In genomic region chr16:667113-667779, GRCh38 we compare ENCODE assay signal across 8 cellular contexts. TPM values are rescaled to one million over a fixed set of nuclear protein-coding genes. Genes with fewer than 3 reads are reported as not detected.
DNase-seq lines count a peak whose midpoint lies in the region; FAIRE-seq and TF ChIP-seq lines count a peak whose summit lies in the region.

No MANE protein-coding gene starts in this region.

- H2AK5ac ChIP-seq in H1 (ENCODE audit: low read depth, low read length) = 0 out of 2 replicates have a peak overlapping the region, but pooled peaks have one; percentile 4

- no TSS peak for BruUV-seq in OCI-LY7 (replicated peaks; lab: Mats Ljungman, UMichigan)

- 85% methylated on average over 22 of the region's 22 CpGs; no CpG with 5 or more reads in 1 of the 2 experiments for WGBS in H1 (ENCODE audit: extremely low coverage in 1 of 2, insufficient coverage in 1 of 2, insufficient read length in 1 of 2, insufficient replicate concordance in 2 of 2, low coverage in 1 of 2, low lambda C conversion rate in 2 of 2, missing lambda C conversion rate in 1 of 2), 2 experiments

- no peak overlapping the region for H3K14ac ChIP-seq in H1 (ENCODE audit: insufficient read length)

- no peak for TF ChIP-seq RAD21 in H1 (IDR thresholded peaks at IDR 0.05 in 1 of 2, conservative IDR thresholded peaks at IDR 0.05 in 1 of 2; ENCODE audit: low read depth in 2 of 2, low read length in 2 of 2)

- peak overlapping the region; percentile 46; the same call in 1 of the 2 replicates for H2BK15ac ChIP-seq in H1 (ENCODE audit: low read length)

- no peaks in the 10 kb centered on the region for H3K9me2 ChIP-seq in OCI-LY7 (ENCODE audit: insufficient read depth, low read length)

- no peak for TF ChIP-seq POLR2A in H1 (IDR thresholded peaks at IDR 0.05; ENCODE audit: control extremely low read depth in 1 of 2, low read depth in 2 of 2, low read length in 2 of 2)

- H3K9me3 ChIP-seq in OCI-LY7 (ENCODE audit: low read length) (no peaks in the 10 kb centered on the region), H1 (ENCODE audit: insufficient read depth in 2 of 2, low read depth in 1 of 2, low read length in 1 of 2) (no peaks in the 10 kb centered on the region)

- H3K4me2 ChIP-seq in OCI-LY7 (ENCODE audit: low read length) (peak overlapping the region; percentile 66), H1 (ENCODE audit: insufficient read depth in 1 of 2, low read depth in 2 of 2, low read length in 2 of 2) (no peak overlapping the region)

- H3K79me1 ChIP-seq in H1 (ENCODE audit: low read depth, low read length) = peaks cover 13% of the 10 kb centered on the region

- H3K4me1 ChIP-seq in OCI-LY7 (ENCODE audit: insufficient read depth, low read length, poor library complexity, severe bottlenecking) (peaks cover 14% of the 10 kb centered on the region), H1 (replicated peaks in 1 of 4; ENCODE audit: control insufficient read depth in 3 of 4, insufficient read depth in 4 of 4, low read length in 3 of 4) (peaks cover 0 to 8% (median 5%) of the 10 kb centered on the region in 4 experiments; a peak in 5 of 7 replicates), rectal smooth muscle tissue (ENCODE audit: control insufficient read depth, insufficient read depth, low read length) (peaks cover 8% of the 10 kb centered on the region)

- FAIRE-seq in H1 (lab: Jason Lieb, UNC) = no peak

- 0 out of 2 replicates have a peak overlapping the region, but pooled peaks have one; percentile 32 for H2BK5ac ChIP-seq in H1 (ENCODE audit: low read depth, low read length)

- POLR2A ChIA-PET in OCI-LY7 (lab: Charles Lee) = no interaction called here
- POLR2A ChIA-PET in H1 (lab: Charles Lee; ENCODE audit: partially characterized antibody) = interaction anchor here (0.7 to 17.4 kb wide), 11 partner anchors 9 to 141 kb away, joined by 3 to 214 read pairs (median 4); partner anchors contain the start of genes JMJD8, RHBDL1, STUB1 and WDR90

- H3K27me3 ChIP-seq in H1 (replicated peaks in 1 of 4; ENCODE audit: control insufficient read depth in 3 of 4, extremely low read depth in 1 of 4, insufficient read depth in 3 of 4, low read length in 3 of 4) (no peaks in the 10 kb centered on the region), rectal smooth muscle tissue (ENCODE audit: control insufficient read depth, insufficient read depth, low read length) (no peaks in the 10 kb centered on the region)

- DNase-seq in OCI-LY7 (ENCODE audit: low spot score) (no peak), H1 (ENCODE audit: low read depth in 1 of 2, low spot score in 2 of 2) (no peak), NCI-H446 (lab: John Stamatoyannopoulos, UW) (no peak), Ammon's horn (ENCODE audit: low spot score) (no peak), glomerular visceral epithelial cell (ENCODE audit: extremely low spot score) (no peak), GM19238 (ENCODE audit: insufficient read length, low spot score) (no peak)

- H4K91ac ChIP-seq in H1 (replicated peaks; ENCODE audit: insufficient read length, low read length) = peak overlapping the region; percentile 73

- CTCF ChIA-PET in OCI-LY7 (lab: Charles Lee; ENCODE audit: unreplicated experiment) = no interaction called here
- CTCF ChIA-PET in H1 (lab: Charles Lee; ENCODE audit: partially characterized antibody) = interaction anchor here (0.6 to 12.0 kb wide), 12 partner anchors 9 to 99 kb away, joined by 3 to 104 read pairs (median 4); partner anchors contain the start of genes JMJD8, WDR24 and WDR90

- no peak overlapping the region for H3K27ac ChIP-seq in OCI-LY7 (ENCODE audit: low read depth, low read length, poor library complexity, severe bottlenecking)
- no peak overlapping the region for H3K27ac ChIP-seq in H1 (ENCODE audit: low read depth, low read length)
- peak overlapping the region; percentile 51 for H3K27ac ChIP-seq in rectal smooth muscle tissue (ENCODE audit: low read depth, low read length)

- peak overlapping the region; percentile 99 for H3K4me3 ChIP-seq in GM12875 (ENCODE audit: low read depth, low read length)
- H3K4me3 ChIP-seq in OCI-LY7 (ENCODE audit: low read depth, low read length, poor library complexity, severe bottlenecking) = peak overlapping the region; percentile 99
- 0 out of 8 replicates have a peak overlapping the region, but pooled peaks of 1 of the 4 experiments have one; percentile 89 for H3K4me3 ChIP-seq in H1 (ENCODE audit: extremely low read depth in 1 of 4, insufficient read depth in 2 of 4, low read depth in 3 of 4, low read length in 4 of 4)
- peak overlapping the region; percentile 29 for H3K4me3 ChIP-seq in rectal smooth muscle tissue (ENCODE audit: low read length)

- H3K9ac ChIP-seq in H1 (replicated peaks in 1 of 4; ENCODE audit: extremely low read depth in 1 of 4, low read depth in 3 of 4, low read length in 3 of 4) (no peak overlapping the region), rectal smooth muscle tissue (ENCODE audit: low read length) (no peak overlapping the region)

- H4K8ac ChIP-seq in H1 (ENCODE audit: extremely low read depth, insufficient read depth, low read length) = peak overlapping the region; percentile 89

- TF ChIP-seq CTCF in GM12875 (IDR thresholded peaks at IDR 0.05; ENCODE audit: borderline replicate concordance, insufficient read depth, low read depth, low read length) (no peak), OCI-LY7 (conservative IDR thresholded peaks at IDR 0.05; ENCODE audit: low read length) (no peak), H1 (IDR thresholded peaks at IDR 0.05; ENCODE audit: control extremely low read depth in 1 of 3, insufficient read depth in 1 of 3, low read depth in 1 of 3, low read length in 3 of 3) (no peak)

- no peak overlapping the region for H3K23ac ChIP-seq in H1 (ENCODE audit: insufficient read length)

- no peak overlapping the region for H2BK120ac ChIP-seq in H1 (replicated peaks; ENCODE audit: low read depth, low read length)

- H2BK20ac ChIP-seq in H1 (ENCODE audit: low read length) = no peak overlapping the region

- peak overlapping the region; percentile 53 for H3K4ac ChIP-seq in H1 (replicated peaks; ENCODE audit: insufficient read length, low read depth, low read length)

- intact Hi-C loops in OCI-LY7 (cut with micrococcal nuclease; ENCODE audit: unreplicated experiment) = loop anchor here (1.0 kb wide), 1 partner anchor 31 kb away; the partner anchor contains the start of gene METTL26

- H3K79me2 ChIP-seq in OCI-LY7 (ENCODE audit: insufficient read depth, low read depth, low read length) = peaks cover 12% of the 10 kb centered on the region; the same call in 1 of the 2 replicates
- H3K79me2 ChIP-seq in H1 (ENCODE audit: control insufficient read depth in 1 of 2, insufficient read depth in 2 of 2, low read length in 2 of 2) = peaks cover 0 to 13% of the 10 kb centered on the region in 2 experiments; a peak in 1 of 4 replicates

- H4K20me1 ChIP-seq in OCI-LY7 (ENCODE audit: insufficient read depth, low read length) (no peaks in the 10 kb centered on the region), H1 (replicated peaks in 1 of 2; ENCODE audit: control insufficient read depth in 1 of 2, insufficient read depth in 2 of 2, low read length in 2 of 2) (peaks cover 3 to 19% of the 10 kb centered on the region in 2 experiments)

- H3K18ac ChIP-seq in H1 (ENCODE audit: extremely low read depth, low read length) = no peak overlapping the region

- H2AFZ ChIP-seq in OCI-LY7 (ENCODE audit: low read length) = peak overlapping the region; percentile 55; the same call in 1 of the 2 replicates
- H2AFZ ChIP-seq in H1 (ENCODE audit: low read length) = no peak overlapping the region

- H4K5ac ChIP-seq in H1 (ENCODE audit: insufficient read length, low read depth, low read length) = no peak overlapping the region

- H3K36me3 ChIP-seq in OCI-LY7 (ENCODE audit: insufficient read depth, low read length) = peaks cover 33% of the 10 kb centered on the region
- peaks cover 8 to 30% (median 25%) of the 10 kb centered on the region in 4 experiments; a peak in 6 of 8 replicates for H3K36me3 ChIP-seq in H1 (ENCODE audit: control insufficient read depth in 2 of 4, insufficient read depth in 4 of 4, low read length in 3 of 4)
- H3K36me3 ChIP-seq in rectal smooth muscle tissue (ENCODE audit: control insufficient read depth, insufficient read depth, low read length) = peaks cover 16% of the 10 kb centered on the region

- peaks cover 5% of the 10 kb centered on the region; the same call in 1 of the 2 replicates for H3K23me2 ChIP-seq in H1 (ENCODE audit: low read depth, low read length)

- H2BK12ac ChIP-seq in H1 (ENCODE audit: low read depth, low read length) = peak overlapping the region; percentile 53; the same call in 1 of the 2 replicates

- H3K56ac ChIP-seq in H1 (replicated peaks; ENCODE audit: insufficient read length, low read depth, low read length) = no peak overlapping the region

- no peak for TF ChIP-seq EP300 in H1 (IDR thresholded peaks at IDR 0.05; ENCODE audit: borderline replicate concordance in 1 of 2, low read depth in 2 of 2, low read length in 2 of 2)

RNA-seq across cellular contexts. Expression of gene RHOT2, which starts 0.7 kb away (rescaled TPM):
- total RNA-seq in OCI-LY7 (2014; rRNA removed; shearing (Covaris generic)) = 129 and 136 TPM in 2 replicates
- 129 and 133 TPM in 2 replicates for total RNA-seq in OCI-LY7 (2022)
- 149 and 162 TPM in 2 replicates for total RNA-seq in H1 (2021; fragmentation: NEBNext Ultra II Directional; extraction: Animal tissue kit (Norgen Biotek cat#: 25700))
- polyA plus RNA-seq in H1 (2011; rRNA removed) = 194 and 320 TPM in 2 replicates
- polyA plus RNA-seq in H1 (2011; cell fraction: cytosol; rRNA removed) = 230 TPM
- 1,150 TPM for polyA plus RNA-seq in H1 (2011; cell fraction: nucleus; rRNA removed)
- polyA plus RNA-seq in H1 (2012, experiment 1 of 2) = 115 to 182 TPM (median 174 TPM) in 4 replicates
- 126 TPM for polyA plus RNA-seq in H1 (2012, experiment 2 of 2)
- polyA plus RNA-seq in H1 (2013, experiment 1 of 2) = 139 TPM
- 113 TPM for polyA plus RNA-seq in H1 (2013, experiment 2 of 2)
- 37.9 and 39.8 TPM in 2 replicates for polyA minus RNA-seq in H1 (2011; rRNA and poly(A)+ RNA removed)
- 73.9 TPM for polyA minus RNA-seq in H1 (2011; cell fraction: cytosol; rRNA and poly(A)+ RNA removed)
- polyA minus RNA-seq in H1 (2011; cell fraction: nucleus; rRNA and poly(A)+ RNA removed) = 130 TPM

RNA-seq across cellular contexts. Expression of gene RHBDL1, which starts 8.2 kb away (rescaled TPM):
- total RNA-seq in OCI-LY7 (2014; rRNA removed; shearing (Covaris generic)) = 3.8 and 4.2 TPM in 2 replicates
- 3.6 and 4.2 TPM in 2 replicates for total RNA-seq in OCI-LY7 (2022)
- total RNA-seq in H1 (2021; fragmentation: NEBNext Ultra II Directional; extraction: Animal tissue kit (Norgen Biotek cat#: 25700)) = 4.0 TPM in 2 replicates
- 8.1 and 14.0 TPM in 2 replicates for polyA plus RNA-seq in H1 (2011; rRNA removed)
- polyA plus RNA-seq in H1 (2011; cell fraction: cytosol; rRNA removed) = 9.4 TPM
- polyA plus RNA-seq in H1 (2011; cell fraction: nucleus; rRNA removed) = 47.4 TPM
- 2.6 to 6.5 TPM (median 4.9 TPM) in 4 replicates for polyA plus RNA-seq in H1 (2012, experiment 1 of 2)
- 3.3 TPM for polyA plus RNA-seq in H1 (2012, experiment 2 of 2)
- polyA plus RNA-seq in H1 (2013, experiment 1 of 2) = 2.7 TPM
- polyA plus RNA-seq in H1 (2013, experiment 2 of 2) = 2.6 TPM
- polyA minus RNA-seq in H1 (2011; rRNA and poly(A)+ RNA removed) = 0.98 and 1.4 TPM in 2 replicates
- 2.2 TPM for polyA minus RNA-seq in H1 (2011; cell fraction: cytosol; rRNA and poly(A)+ RNA removed)
- polyA minus RNA-seq in H1 (2011; cell fraction: nucleus; rRNA and poly(A)+ RNA removed) = 4.9 TPM

RNA-seq across cellular contexts. Expression of gene STUB1, which starts 13.0 kb away (rescaled TPM):
- 85.5 and 111 TPM in 2 replicates for total RNA-seq in OCI-LY7 (2014; rRNA removed; shearing (Covaris generic))
- total RNA-seq in OCI-LY7 (2022) = 72.4 and 78.6 TPM in 2 replicates
- 87.3 and 89.9 TPM in 2 replicates for total RNA-seq in H1 (2021; fragmentation: NEBNext Ultra II Directional; extraction: Animal tissue kit (Norgen Biotek cat#: 25700))
- 103 and 151 TPM in 2 replicates for polyA plus RNA-seq in H1 (2011; rRNA removed)
- 100 TPM for polyA plus RNA-seq in H1 (2011; cell fraction: cytosol; rRNA removed)
- polyA plus RNA-seq in H1 (2011; cell fraction: nucleus; rRNA removed) = 144 TPM
- 77.5 to 93.5 TPM (median 86.7 TPM) in 4 replicates for polyA plus RNA-seq in H1 (2012, experiment 1 of 2)
- polyA plus RNA-seq in H1 (2012, experiment 2 of 2) = 69.7 TPM
- polyA plus RNA-seq in H1 (2013, experiment 1 of 2) = 78.6 TPM
- 80.5 TPM for polyA plus RNA-seq in H1 (2013, experiment 2 of 2)
- polyA minus RNA-seq in H1 (2011; rRNA and poly(A)+ RNA removed) = 25.9 and 33.2 TPM in 2 replicates
- polyA minus RNA-seq in H1 (2011; cell fraction: cytosol; rRNA and poly(A)+ RNA removed) = 26.9 TPM
- 32.9 TPM for polyA minus RNA-seq in H1 (2011; cell fraction: nucleus; rRNA and poly(A)+ RNA removed)

RNA-seq across cellular contexts. Expression of gene JMJD8, which starts 16.9 kb away (rescaled TPM):
- 70.6 and 82.3 TPM in 2 replicates for total RNA-seq in OCI-LY7 (2014; rRNA removed; shearing (Covaris generic))
- 46.8 and 48.7 TPM in 2 replicates for total RNA-seq in OCI-LY7 (2022)
- 46.4 and 49.0 TPM in 2 replicates for total RNA-seq in H1 (2021; fragmentation: NEBNext Ultra II Directional; extraction: Animal tissue kit (Norgen Biotek cat#: 25700))
- 87.4 and 127 TPM in 2 replicates for polyA plus RNA-seq in H1 (2011; rRNA removed)
- 72.6 TPM for polyA plus RNA-seq in H1 (2011; cell fraction: cytosol; rRNA removed)
- polyA plus RNA-seq in H1 (2011; cell fraction: nucleus; rRNA removed) = 139 TPM
- polyA plus RNA-seq in H1 (2012, experiment 1 of 2) = 27.9 to 60.1 TPM (median 58.0 TPM) in 4 replicates
- 50.5 TPM for polyA plus RNA-seq in H1 (2012, experiment 2 of 2)
- polyA plus RNA-seq in H1 (2013, experiment 1 of 2) = 47.0 TPM
- 52.1 TPM for polyA plus RNA-seq in H1 (2013, experiment 2 of 2)
- 17.3 and 27.7 TPM in 2 replicates for polyA minus RNA-seq in H1 (2011; rRNA and poly(A)+ RNA removed)
- polyA minus RNA-seq in H1 (2011; cell fraction: cytosol; rRNA and poly(A)+ RNA removed) = 25.0 TPM
- polyA minus RNA-seq in H1 (2011; cell fraction: nucleus; rRNA and poly(A)+ RNA removed) = 49.3 TPM

RNA-seq across cellular contexts. Expression of gene WDR90, which starts 18.1 kb away (rescaled TPM):
- total RNA-seq in OCI-LY7 (2014; rRNA removed; shearing (Covaris generic)) = 77.6 and 110 TPM in 2 replicates
- 143 and 153 TPM in 2 replicates for total RNA-seq in OCI-LY7 (2022)
- total RNA-seq in H1 (2021; fragmentation: NEBNext Ultra II Directional; extraction: Animal tissue kit (Norgen Biotek cat#: 25700)) = 44.4 and 47.2 TPM in 2 replicates
- polyA plus RNA-seq in H1 (2011; rRNA removed) = 24.0 and 38.1 TPM in 2 replicates
- polyA plus RNA-seq in H1 (2011; cell fraction: cytosol; rRNA removed) = 32.6 TPM
- 254 TPM for polyA plus RNA-seq in H1 (2011; cell fraction: nucleus; rRNA removed)
- 27.7 to 55.2 TPM (median 53.5 TPM) in 4 replicates for polyA plus RNA-seq in H1 (2012, experiment 1 of 2)
- polyA plus RNA-seq in H1 (2012, experiment 2 of 2) = 26.8 TPM
- 24.8 TPM for polyA plus RNA-seq in H1 (2013, experiment 1 of 2)
- polyA plus RNA-seq in H1 (2013, experiment 2 of 2) = 21.9 TPM
- 13.8 TPM in 2 replicates for polyA minus RNA-seq in H1 (2011; rRNA and poly(A)+ RNA removed)
- polyA minus RNA-seq in H1 (2011; cell fraction: cytosol; rRNA and poly(A)+ RNA removed) = 18.3 TPM
- polyA minus RNA-seq in H1 (2011; cell fraction: nucleus; rRNA and poly(A)+ RNA removed) = 52.9 TPM
